In the genomic region with DNA sequence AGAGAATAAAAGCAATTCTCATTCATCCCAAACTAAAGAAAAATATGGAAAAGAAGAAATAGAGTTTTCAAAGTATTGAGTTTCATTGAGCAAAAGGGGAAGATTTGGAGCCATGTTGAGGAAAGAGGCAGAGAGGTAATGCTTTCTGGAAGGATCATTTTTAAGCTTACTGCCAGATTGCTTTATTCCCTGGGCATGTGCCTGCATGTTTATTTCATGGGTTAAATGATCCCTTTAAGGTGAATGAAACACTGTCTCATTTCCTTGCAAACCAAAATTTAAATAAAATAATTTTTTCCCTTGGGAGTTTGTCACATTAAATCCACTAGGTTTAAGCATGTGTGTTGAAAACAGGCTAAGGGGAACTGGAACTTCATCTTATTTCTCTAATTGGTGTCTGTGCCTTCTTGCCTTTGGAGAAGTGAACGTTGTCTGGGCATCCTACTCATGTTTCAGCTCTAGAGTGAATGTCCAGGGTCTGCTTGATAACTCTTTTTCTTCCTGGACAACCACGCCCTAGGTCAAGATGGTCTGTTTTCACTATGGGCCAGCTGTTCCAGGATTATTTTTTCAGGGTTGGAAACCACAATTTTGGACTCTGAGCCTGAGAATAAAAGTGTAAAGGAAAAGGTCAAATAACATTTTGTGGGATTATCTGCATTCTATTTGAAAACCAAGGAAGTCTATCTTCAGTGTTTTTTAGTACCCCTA, we compare ENCODE assay signal across 24 cellular contexts.
DNase-seq lines count a peak whose midpoint lies in the region; ATAC-seq, FAIRE-seq and TF ChIP-seq lines count a peak whose summit lies in the region.
"Had no signal": no experiment of that assay in that cellular context is flagged by ENCODE, and none has a peak within 500 bp of the region (broad histone marks: within the 10 kb centered on the region; RNA-seq: fewer than 3 reads in every experiment).

No MANE protein-coding gene starts in this region.

- no peaks in the 10 kb centered on the region for H3K36me3 ChIP-seq in GM23248 (ENCODE audit: low read depth)
- H3K36me3 ChIP-seq in mammary epithelial cell (ENCODE audit: insufficient read depth, low read length): no peaks in the 10 kb centered on the region
- H3K36me3 ChIP-seq in keratinocyte (ENCODE audit: control insufficient read depth in 2 of 2, extremely low read depth in 1 of 2, insufficient read depth in 2 of 2, low read length in 2 of 2): no peaks in the 10 kb centered on the region
- H3K36me3 ChIP-seq in CD8-positive, alpha-beta T cell (ENCODE audit: insufficient read depth, low read length): no peaks in the 10 kb centered on the region
- H3K36me3 ChIP-seq: colonic mucosa, prostate gland, stomach had no signal

- WGBS in GM23248 (ENCODE audit: low coverage in 1 of 2, low lambda C conversion rate in 2 of 2, missing lambda C conversion rate in 2 of 2), 2 experiments: 94 to 100% methylated on average over 2 of the region's 2 CpGs
- WGBS in mammary epithelial cell (ENCODE audit: low coverage, missing lambda C conversion rate): 44% methylated on average over 2 of the region's 2 CpGs

- peaks cover 31% of the 10 kb centered on the region for H3F3A ChIP-seq in GM23248 (ENCODE audit: insufficient read depth)

- H3K27ac Mint-ChIP-seq in type B pancreatic cell: no peak overlapping the region
- no peak overlapping the region for H3K27ac Mint-ChIP-seq in CD8-positive, alpha-beta T cell
- H3K27ac Mint-ChIP-seq: activated CD4-positive, alpha-beta memory T cell treated with anti-CD3 and anti-CD28 coated beads for 36 hours; activated naive CD4-positive, alpha-beta T cell treated with anti-CD3 and anti-CD28 coated beads, Interleukin-2, amount 50 U/mL, for 24 hours; memory B cell; natural killer cell; WTC11 had no signal

- H2AFZ ChIP-seq in GM23248 (peak overlapping the region; percentile 3), mammary epithelial cell (ENCODE audit: low read depth, low read length) (peak overlapping the region; percentile 66), keratinocyte (ENCODE audit: control insufficient read depth, low read length) (peak overlapping the region; percentile 14)

- no peaks in the 10 kb centered on the region for H3K27me3 ChIP-seq in GM23248 (replicated peaks; ENCODE audit: insufficient read depth)
- no peaks in the 10 kb centered on the region for H3K27me3 ChIP-seq in mammary epithelial cell (ENCODE audit: insufficient read depth, low read length)
- H3K27me3 ChIP-seq in keratinocyte (ENCODE audit: control insufficient read depth, extremely low read depth, insufficient read depth, low read length): no peaks in the 10 kb centered on the region
- H3K27me3 ChIP-seq in CD8-positive, alpha-beta T cell (ENCODE audit: insufficient read depth, low read length): no peaks in the 10 kb centered on the region
- H3K27me3 ChIP-seq: colonic mucosa, stomach had no signal

- no peaks in the 10 kb centered on the region for H3K9me1 ChIP-seq in keratinocyte (ENCODE audit: control insufficient read depth, extremely low read depth, insufficient read depth, low read length)

- no peak overlapping the region for H3K4me2 ChIP-seq in GM23248 (ENCODE audit: unreplicated experiment)
- H3K4me2 ChIP-seq in mammary epithelial cell (ENCODE audit: insufficient read depth, low read depth, low read length): peak overlapping the region; percentile 47
- H3K4me2 ChIP-seq in keratinocyte (ENCODE audit: control insufficient read depth, extremely low read depth, insufficient read depth, low read depth, low read length): peak overlapping the region; percentile 42

- H3K36me3 Mint-ChIP-seq in type B pancreatic cell: no peaks in the 10 kb centered on the region
- H3K36me3 Mint-ChIP-seq in CD8-positive, alpha-beta T cell: no peaks in the 10 kb centered on the region
- H3K36me3 Mint-ChIP-seq: activated CD4-positive, alpha-beta memory T cell treated with anti-CD3 and anti-CD28 coated beads for 36 hours; activated naive CD4-positive, alpha-beta T cell treated with anti-CD3 and anti-CD28 coated beads, Interleukin-2, amount 50 U/mL, for 24 hours; memory B cell; natural killer cell; WTC11 had no signal

- no peak for TF ChIP-seq CTCF in mammary epithelial cell (conservative IDR thresholded peaks at IDR 0.05 in 1 of 2, IDR thresholded peaks at IDR 0.05 in 1 of 2; ENCODE audit: extremely low read depth in 1 of 2, insufficient read depth in 1 of 2, low read depth in 1 of 2, low read length in 2 of 2)
- no peak for TF ChIP-seq CTCF in keratinocyte (optimal IDR thresholded peaks at IDR 0.05 in 1 of 3, IDR thresholded peaks at IDR 0.05 in 1 of 3, conservative IDR thresholded peaks at IDR 0.05 in 1 of 3; ENCODE audit: extremely low read depth in 1 of 3, insufficient read depth in 2 of 3, low read length in 3 of 3)
- no peak for TF ChIP-seq CTCF in type B pancreatic cell (conservative IDR thresholded peaks at IDR 0.05)
- no peak for TF ChIP-seq CTCF in CD8-positive, alpha-beta T cell (IDR thresholded peaks at IDR 0.05)

- no peaks in the 10 kb centered on the region for H3K9me3 Mint-ChIP-seq in type B pancreatic cell
- H3K9me3 Mint-ChIP-seq in CD8-positive, alpha-beta T cell: no peaks in the 10 kb centered on the region
- H3K9me3 Mint-ChIP-seq: activated CD4-positive, alpha-beta memory T cell treated with anti-CD3 and anti-CD28 coated beads for 36 hours; activated naive CD4-positive, alpha-beta T cell treated with anti-CD3 and anti-CD28 coated beads, Interleukin-2, amount 50 U/mL, for 24 hours; memory B cell; natural killer cell; WTC11 had no signal

- no peak overlapping the region for H3K27ac ChIP-seq in GM23248
- peak overlapping the region; percentile 59 for H3K27ac ChIP-seq in mammary epithelial cell (ENCODE audit: insufficient read depth, low read depth, low read length)
- peak overlapping the region; percentile 56 for H3K27ac ChIP-seq in keratinocyte (ENCODE audit: control insufficient read depth, insufficient read depth, low read length)
- H3K27ac ChIP-seq in CD8-positive, alpha-beta T cell (ENCODE audit: low read depth, low read length): no peak overlapping the region
- H3K27ac ChIP-seq: colonic mucosa, prostate gland, stomach had no signal

- ATAC-seq in CD8-positive, alpha-beta T cell: no peak
- ATAC-seq in HG03045 (IDR thresholded peaks at IDR 0.05; ENCODE audit: unreplicated experiment): no peak
- ATAC-seq: natural killer cell, WTC11 had no signal

- peaks cover 10% of the 10 kb centered on the region for H3K4me1 Mint-ChIP-seq in type B pancreatic cell (ENCODE audit: unreplicated experiment)
- H3K4me1 Mint-ChIP-seq in CD8-positive, alpha-beta T cell (ENCODE audit: low read depth): no peaks in the 10 kb centered on the region
- H3K4me1 Mint-ChIP-seq: memory B cell, natural killer cell had no signal

- no peaks in the 10 kb centered on the region for H3K9me2 ChIP-seq in GM23248 (ENCODE audit: insufficient read depth)

- POLR2A ChIA-PET in CD8-positive, alpha-beta T cell (lab: Charles Lee): no interaction called here

- FAIRE-seq in keratinocyte (lab: Jason Lieb, UNC): peak; percentile 71

- no TSS peak for BruUV-seq in mammary epithelial cell (replicated peaks; lab: Mats Ljungman, UMichigan)

- CTCF ChIA-PET in mammary epithelial cell (lab: Charles Lee; ENCODE audit: low non-redundant PET): no interaction called here
- CTCF ChIA-PET in CD8-positive, alpha-beta T cell (lab: Charles Lee): no interaction called here

- H4K20me1 ChIP-seq in GM23248 (ENCODE audit: insufficient read depth) (no peaks in the 10 kb centered on the region), mammary epithelial cell (ENCODE audit: insufficient read depth, low read length) (no peaks in the 10 kb centered on the region), keratinocyte (ENCODE audit: control insufficient read depth, extremely low read depth, insufficient read depth, low read length) (no peaks in the 10 kb centered on the region)

- no peaks in the 10 kb centered on the region for H3K27me3 Mint-ChIP-seq in type B pancreatic cell
- H3K27me3 Mint-ChIP-seq in CD8-positive, alpha-beta T cell (ENCODE audit: low read depth): peaks cover 10% of the 10 kb centered on the region
- H3K27me3 Mint-ChIP-seq: activated naive CD4-positive, alpha-beta T cell treated with anti-CD3 and anti-CD28 coated beads, Interleukin-2, amount 50 U/mL, for 24 hours; memory B cell had no signal

- H3K9ac ChIP-seq in GM23248 (no peak overlapping the region), mammary epithelial cell (ENCODE audit: insufficient read depth, low read length) (no peak overlapping the region), keratinocyte (ENCODE audit: control insufficient read depth, extremely low read depth, insufficient read depth, low read length) (peak overlapping the region; percentile 1)

- peaks cover 19% of the 10 kb centered on the region; the same call in 1 of the 2 replicates for H3K79me2 ChIP-seq in GM23248 (ENCODE audit: insufficient read depth)
- H3K79me2 ChIP-seq in mammary epithelial cell (ENCODE audit: insufficient read depth, low read length): no peaks in the 10 kb centered on the region
- no peaks in the 10 kb centered on the region for H3K79me2 ChIP-seq in keratinocyte (ENCODE audit: control insufficient read depth, insufficient read depth, low read length)

- H3K4me3 ChIP-seq in GM23248: no peak overlapping the region
- no peak overlapping the region for H3K4me3 ChIP-seq in mammary epithelial cell (replicated peaks in 1 of 3; ENCODE audit: insufficient read depth in 1 of 3, low read depth in 2 of 3, low read length in 3 of 3)
- H3K4me3 ChIP-seq in keratinocyte (ENCODE audit: control insufficient read depth in 2 of 3, extremely low read depth in 1 of 3, insufficient read depth in 2 of 3, low read depth in 1 of 3, low read length in 3 of 3): no peak overlapping the region
- H3K4me3 ChIP-seq in CD8-positive, alpha-beta T cell (ENCODE audit: low read depth, low read length): no peak overlapping the region
- H3K4me3 ChIP-seq: colonic mucosa, prostate gland, stomach had no signal

- H3K9me3 ChIP-seq in GM23248 (ENCODE audit: low read depth) (no peaks in the 10 kb centered on the region), mammary epithelial cell (replicated peaks; ENCODE audit: insufficient read depth, low read length) (no peaks in the 10 kb centered on the region), keratinocyte (ENCODE audit: control insufficient read depth, low read depth, low read length) (no peaks in the 10 kb centered on the region)
- H3K9me3 ChIP-seq in CD8-positive, alpha-beta T cell (ENCODE audit: low read length): no peaks in the 10 kb centered on the region
- H3K9me3 ChIP-seq: colonic mucosa, prostate gland, stomach had no signal

- dilution Hi-C loops in mammary epithelial cell (cut with HindIII; ENCODE audit: low sequenced_read_pairs) (loop anchor here (5.0 kb wide), 1 partner anchor 107 kb away; no protein-coding TSS in a partner anchor), keratinocyte (cut with MboI; ENCODE audit: extremely low pct_ligation_motif_present, low sequenced_read_pairs) (no loop called here)

- H3K4me1 ChIP-seq in GM23248 (ENCODE audit: insufficient read depth) (peaks cover 37% of the 10 kb centered on the region), mammary epithelial cell (ENCODE audit: insufficient read depth, low read length) (peaks cover 69% of the 10 kb centered on the region), keratinocyte (ENCODE audit: control insufficient read depth, extremely low read depth, insufficient read depth, low read length) (peaks cover 54% of the 10 kb centered on the region)
- H3K4me1 ChIP-seq in CD8-positive, alpha-beta T cell (ENCODE audit: insufficient read depth, low read length): no peaks in the 10 kb centered on the region
- H3K4me1 ChIP-seq: colonic mucosa, prostate gland had no signal

- DNase-seq in GM23248 (no peak), LHCN-M2 (ENCODE audit: low read depth) (peak; percentile 92), mammary epithelial cell (peak; percentile 59), keratinocyte (ENCODE audit: low read depth, low spot score) (no peak), type B pancreatic cell (ENCODE audit: extremely low spot score, unreplicated experiment) (no peak)
- no peak for DNase-seq in activated CD4-positive, alpha-beta T cell treated with anti-CD3 and anti-CD28 coated beads for 4 hours
- DNase-seq in CD8-positive, alpha-beta T cell: no peak
- DNase-seq: activated CD4-positive, alpha-beta memory T cell treated with anti-CD3 and anti-CD28 coated beads for 36 hours; AML-193; colonic mucosa; COR-L47; foreskin fibroblast; natural killer cell; NCI-H1694 treated with DMSO at 0.1 percent for 48 hours; SHP77; small intestine; stimulated activated CD4-positive, alpha-beta T cell treated with anti-CD3 and anti-CD28 coated beads, Interleukin-4, amount 100 ng/mL, for 24 hours; stomach; T-helper 2 cell had no signal

- in situ Hi-C loops in GM23248 (cut with MboI): no loop called here
- in situ Hi-C loops in mammary epithelial cell (cut with MboI; ENCODE audit: low sequenced_read_pairs in 2 of 2): no loop called here

- H3K4me3 Mint-ChIP-seq in type B pancreatic cell: no peak overlapping the region
- H3K4me3 Mint-ChIP-seq in CD8-positive, alpha-beta T cell: no peak overlapping the region
- H3K4me3 Mint-ChIP-seq: activated CD4-positive, alpha-beta memory T cell treated with anti-CD3 and anti-CD28 coated beads for 36 hours; activated naive CD4-positive, alpha-beta T cell treated with anti-CD3 and anti-CD28 coated beads, Interleukin-2, amount 50 U/mL, for 24 hours; memory B cell; natural killer cell; WTC11 had no signal

- intact Hi-C loops in mammary epithelial cell (cut with micrococcal nuclease): loop anchor here (5.0 kb wide), 2 partner anchors 82 to 207 kb away; no protein-coding TSS in a partner anchor
- intact Hi-C loops in CD8-positive, alpha-beta T cell (cut with DNase I, micrococcal nuclease): no loop called here

Comparison
In these comparisons a context has a peak if more than half of its experiments do, and no peak if none do; other contexts are left out.
1. DNase-seq: peak in LHCN-M2 (single experiment) and mammary epithelial cell (single experiment); none in GM23248 (single experiment), keratinocyte (single experiment), activated CD4-positive, alpha-beta T cell treated with anti-CD3 and anti-CD28 coated beads for 4 hours (0 of 2), type B pancreatic cell (single experiment) and CD8-positive, alpha-beta T cell (0 of 7).
2. H2AFZ ChIP-seq: peak in every context shown above with its lines; median percentile 66 in mammary epithelial cell; 14 in keratinocyte; 3 in GM23248.
3. H3K27ac ChIP-seq: peak in mammary epithelial cell (single experiment) and keratinocyte (single experiment); none in GM23248 (single experiment) and CD8-positive, alpha-beta T cell (single experiment).